In the genomic region with DNA sequence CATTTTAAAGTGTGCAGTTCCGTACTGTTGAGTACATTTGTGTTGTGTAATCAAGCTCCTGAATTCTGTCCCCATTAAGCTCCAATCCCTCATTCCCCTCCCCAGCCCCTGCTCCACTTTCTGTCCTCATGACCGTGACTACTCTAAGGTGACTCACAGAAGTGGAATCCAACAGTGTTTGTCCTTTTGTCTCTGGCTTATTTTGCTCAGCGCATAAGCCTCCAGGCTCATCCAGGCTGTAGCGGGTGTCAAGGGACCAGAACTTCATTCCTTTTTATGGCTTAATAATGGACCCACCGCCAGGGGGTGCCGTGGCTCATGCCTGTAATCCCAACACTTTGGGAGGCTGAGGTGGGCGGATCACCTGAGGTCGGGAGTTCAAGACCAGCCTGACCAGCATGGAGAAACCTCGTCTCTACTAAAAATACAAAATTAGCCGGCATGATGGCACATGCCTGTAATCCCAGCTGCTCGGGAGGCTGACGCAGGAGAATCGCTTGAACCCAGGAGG, we compare ENCODE assay signal across 8 cellular contexts. TPM values are rescaled to one million over a fixed set of nuclear protein-coding genes. Genes with fewer than 3 reads are reported as not detected.
DNase-seq lines count a peak whose midpoint lies in the region; ATAC-seq, FAIRE-seq and TF ChIP-seq lines count a peak whose summit lies in the region.
"Not testable (repeated sequence)": the region's sequence is repeated elsewhere in the genome, so short reads cannot be mapped to it uniquely, and the experiment has no call there.

No MANE protein-coding gene starts in this region.

- H3K27ac ChIP-seq in esophagus squamous epithelium, thoracic aorta: not testable (repeated sequence)

- H3K9me3 Mint-ChIP-seq in HFFc6; activated naive CD8-positive, alpha-beta T cell treated with anti-CD3 and anti-CD28 coated beads for 36 hours: not testable (repeated sequence)

- not testable (repeated sequence) for H3K36me3 ChIP-seq in esophagus squamous epithelium; mucosa of descending colon (ENCODE audit: low read depth); thoracic aorta

- H3K4me3 ChIP-seq in esophagus squamous epithelium, mucosa of descending colon, thoracic aorta: not testable (repeated sequence)

- TF ChIP-seq POLR2A in esophagus squamous epithelium (IDR thresholded peaks at IDR 0.05): not testable (repeated sequence)

- peaks cover 6 to 82% (median 25%) of the 10 kb centered on the region in 4 donors for H3K27me3 ChIP-seq in esophagus squamous epithelium
- H3K27me3 ChIP-seq in thoracic aorta (replicated peaks; ENCODE audit: insufficient read depth): not testable (repeated sequence)

- DNase-seq in D721Med (ENCODE audit: insufficient read length, low spot score); esophagus squamous epithelium (lab: John Stamatoyannopoulos, UW); thoracic aorta (ENCODE audit: low spot score): not testable (repeated sequence)
- peak; percentile 97 for DNase-seq in HFFc6
- peak; percentile 59 for DNase-seq in NCI-H2227 (lab: John Stamatoyannopoulos, UW; ENCODE audit: unreplicated experiment)
- peak; percentile 37 for DNase-seq in T-helper 9 cell
- DNase-seq in activated naive CD8-positive, alpha-beta T cell treated with anti-CD3 and anti-CD28 coated beads for 36 hours: peak; percentile 62
- DNase-seq in mucosa of descending colon: peak in 2 of 3 donors; percentile 54 to 66

- TF ChIP-seq CTCF in D721Med (IDR thresholded peaks at IDR 0.05; ENCODE audit: insufficient read depth, missing control alignments): peak; percentile 50
- TF ChIP-seq CTCF in HFFc6 (IDR thresholded peaks at IDR 0.05): peak; percentile 88
- TF ChIP-seq CTCF in esophagus squamous epithelium (IDR thresholded peaks at IDR 0.05): peak in 5 of 6 experiments; percentile 38 to 70 (median 42)
- not testable (repeated sequence) for TF ChIP-seq CTCF in mucosa of descending colon (IDR thresholded peaks at IDR 0.05)
- TF ChIP-seq CTCF in thoracic aorta (IDR thresholded peaks at IDR 0.05): peak; percentile 14

- H3K4me1 Mint-ChIP-seq in HFFc6 (ENCODE audit: low read depth): peaks cover 26% of the 10 kb centered on the region
- H3K4me1 Mint-ChIP-seq in activated naive CD8-positive, alpha-beta T cell treated with anti-CD3 and anti-CD28 coated beads for 36 hours: not testable (repeated sequence)

- not testable (repeated sequence) for H3K36me3 Mint-ChIP-seq in HFFc6 (ENCODE audit: low read depth); activated naive CD8-positive, alpha-beta T cell treated with anti-CD3 and anti-CD28 coated beads for 36 hours

- H3K27me3 Mint-ChIP-seq in HFFc6 (ENCODE audit: insufficient read depth): not testable (repeated sequence)
- peaks cover 44% of the 10 kb centered on the region for H3K27me3 Mint-ChIP-seq in activated naive CD8-positive, alpha-beta T cell treated with anti-CD3 and anti-CD28 coated beads for 36 hours

- WGBS in esophagus squamous epithelium, 2 donors: 18 to 25% methylated on average over 4 to 8 of the region's 13 CpGs

- H3K9me3 ChIP-seq in esophagus squamous epithelium, mucosa of descending colon, thoracic aorta: not testable (repeated sequence)

- H3K4me3 Mint-ChIP-seq in HFFc6; activated naive CD8-positive, alpha-beta T cell treated with anti-CD3 and anti-CD28 coated beads for 36 hours: not testable (repeated sequence)

- H3K27ac Mint-ChIP-seq in HFFc6: peak overlapping the region; percentile 72
- H3K27ac Mint-ChIP-seq in activated naive CD8-positive, alpha-beta T cell treated with anti-CD3 and anti-CD28 coated beads for 36 hours: not testable (repeated sequence)

- not testable (repeated sequence) for FAIRE-seq in D721Med (lab: Jason Lieb, UNC)

- intact Hi-C loops in esophagus squamous epithelium (cut with DNase I) (loop anchor here (5.0 kb wide), 1 partner anchor 75 kb away; the partner anchor contains the start of genes CHTF18 and RPUSD1), mucosa of descending colon (cut with DNase I, micrococcal nuclease) (loop anchor here in 1 of 2 donors (10.0 kb wide), 1 partner anchor 342 kb away; no protein-coding TSS in a partner anchor)

- peaks cover 23 to 75% (median 26%) of the 10 kb centered on the region in 3 donors for H3K4me1 ChIP-seq in esophagus squamous epithelium
- H3K4me1 ChIP-seq in mucosa of descending colon (ENCODE audit: low read depth): peaks cover 18% of the 10 kb centered on the region
- H3K4me1 ChIP-seq in thoracic aorta (ENCODE audit: control insufficient read depth in 1 of 2, low read depth in 2 of 2): peaks cover 12 to 32% of the 10 kb centered on the region in 2 donors

- ATAC-seq in mucosa of descending colon; thoracic aorta (ENCODE audit: insufficient number of reproducible peaks, low FRiP score, low read depth): not testable (repeated sequence)

RNA-seq across cellular contexts. Expression of gene METRN, which starts 2.1 kb away (rescaled TPM):
- total RNA-seq in HFFc6 (2021; fragmentation: NEBNext Ultra II Directional; extraction: Animal tissue kit (Norgen Biotek cat#: 25700)): 100 to 1,000 TPM in 1 of 6 experiments, 10 to 100 TPM in 5; 61.5 to 103 (median 70.4) TPM
- 10 to 100 TPM; 22.3 to 25.3 TPM for total RNA-seq in activated naive CD8-positive, alpha-beta T cell treated with anti-CD3 and anti-CD28 coated beads for 36 hours
- total RNA-seq in esophagus squamous epithelium (10 to 100 TPM in 2 of 4 donors, 1 to 10 TPM in 2; 4.2 to 12.7 (median 8.8) TPM), mucosa of descending colon (10 to 100 TPM; 15.8 to 34.5 (median 22.0) TPM), thoracic aorta (10 to 100 TPM; 28.9 to 58.9 TPM)

RNA-seq across cellular contexts. Expression of gene FBXL16, which starts 7.2 kb away (rescaled TPM):
- total RNA-seq in HFFc6 (2021; fragmentation: NEBNext Ultra II Directional; extraction: Animal tissue kit (Norgen Biotek cat#: 25700)): under 1 TPM in 1 of 6 experiments, not detected in 5; 0.05 TPM
- 1 to 10 TPM; 3.2 to 6.0 TPM for total RNA-seq in activated naive CD8-positive, alpha-beta T cell treated with anti-CD3 and anti-CD28 coated beads for 36 hours
- total RNA-seq in esophagus squamous epithelium (1 to 10 TPM; 2.2 to 8.4 (median 3.7) TPM), mucosa of descending colon (1 to 10 TPM; 1.3 to 2.2 (median 2.1) TPM), thoracic aorta (not detected)

RNA-seq across cellular contexts. Expression of gene ANTKMT, which starts 8.2 kb away (rescaled TPM):
- 10 to 100 TPM; 50.1 to 57.7 (median 54.7) TPM for total RNA-seq in HFFc6 (2021; fragmentation: NEBNext Ultra II Directional; extraction: Animal tissue kit (Norgen Biotek cat#: 25700))
- 10 to 100 TPM; 37.3 to 40.1 TPM for total RNA-seq in activated naive CD8-positive, alpha-beta T cell treated with anti-CD3 and anti-CD28 coated beads for 36 hours
- 10 to 100 TPM; 11.6 to 29.1 (median 24.2) TPM for total RNA-seq in esophagus squamous epithelium
- total RNA-seq in mucosa of descending colon: 10 to 100 TPM; 36.2 to 39.9 (median 39.8) TPM
- 10 to 100 TPM; 29.7 to 46.7 TPM for total RNA-seq in thoracic aorta

RNA-seq across cellular contexts. Expression of gene CCDC78, which starts 13.4 kb away (rescaled TPM):
- 1 to 10 TPM; 2.2 to 4.1 (median 3.4) TPM for total RNA-seq in HFFc6 (2021; fragmentation: NEBNext Ultra II Directional; extraction: Animal tissue kit (Norgen Biotek cat#: 25700))
- total RNA-seq in activated naive CD8-positive, alpha-beta T cell treated with anti-CD3 and anti-CD28 coated beads for 36 hours: 1 to 10 TPM; 6.5 to 8.1 TPM
- total RNA-seq in esophagus squamous epithelium (1 to 10 TPM in 1 of 4 donors, under 1 TPM in 3; under 0.01 to 1.0 (median 0.47) TPM), mucosa of descending colon (under 1 TPM; 0.47 to 0.96 (median 0.80) TPM), thoracic aorta (under 1 TPM; 0.92 to 0.95 TPM)

RNA-seq across cellular contexts. Expression of gene HAGHL, which starts 14.1 kb away (rescaled TPM):
- total RNA-seq in HFFc6 (2021; fragmentation: NEBNext Ultra II Directional; extraction: Animal tissue kit (Norgen Biotek cat#: 25700)): 10 to 100 TPM; 11.4 to 16.6 (median 14.1) TPM
- total RNA-seq in activated naive CD8-positive, alpha-beta T cell treated with anti-CD3 and anti-CD28 coated beads for 36 hours: 10 to 100 TPM; 22.9 to 24.4 TPM
- 1 to 10 TPM in 3 of 4 donors, not detected in 1; 1.7 to 5.7 (median 4.8) TPM for total RNA-seq in esophagus squamous epithelium
- total RNA-seq in mucosa of descending colon: 1 to 10 TPM; 1.9 to 6.6 (median 3.5) TPM
- total RNA-seq in thoracic aorta: 1 to 10 TPM; 6.4 to 8.1 TPM
